ENCODE assay signal across 18 cellular contexts in genomic region chr9:134751630-134752029, GRCh38.
"Had no signal": no experiment of that assay in that cellular context is flagged by ENCODE, and none has a peak within 500 bp of the region (broad histone marks: within the 10 kb centered on the region; RNA-seq: fewer than 3 reads in every experiment).

No MANE protein-coding gene starts in this region.

- DNase-seq: activated CD4-positive, alpha-beta T cell treated with anti-CD3 and anti-CD28 coated beads, Interleukin-2, amount 10 ng/mL, durations not matched to agents 7 days and 5 days; activated CD8-positive, alpha-beta T cell treated with anti-CD3 and anti-CD28 coated beads, Interleukin-2, amount 10 ng/mL, durations not matched to agents 7 days and 5 days; activated naive CD4-positive, alpha-beta T cell treated with anti-CD3 and anti-CD28 coated beads for 36 hours; activated T-cell treated with anti-CD3 and anti-CD28 coated beads, Interleukin-2, amount 50 U/mL, for 4 hours; body of pancreas; caudate nucleus; endodermal cell; foreskin fibroblast; hippocampal formation; natural killer cell; stimulated activated CD4-positive, alpha-beta T cell treated with anti-CD3 and anti-CD28 coated beads, Interleukin-4, amount 100 ng/mL, for 4 hours; upper lobe of left lung had no signal

- H3K36me3 Mint-ChIP-seq: natural killer cell; stimulated activated memory B cell treated with anti-CD40 and anti-IgM and Interleukin-4, amounts not matched to agents 10 μg/mL and 1 μg/mL and 100 μg/mL, for 72 hours had no signal

- H3K4me1 ChIP-seq: pancreas, upper lobe of left lung had no signal

- H3K4me3 ChIP-seq: body of pancreas, lung, pancreas, thoracic aorta, upper lobe of left lung had no signal

- H3K27me3 ChIP-seq: body of pancreas, neutrophil, pancreas, upper lobe of left lung had no signal

- H3K27me3 Mint-ChIP-seq: activated CD4-positive, alpha-beta T cell treated with anti-CD3 and anti-CD28 coated beads, Interleukin-2, amount 10 ng/mL, durations not matched to agents 7 days and 5 days had no signal

- H3K9me3 Mint-ChIP-seq: activated T-cell treated with anti-CD3 and anti-CD28 coated beads, Interleukin-2, amount 50 U/mL, for 4 hours; natural killer cell had no signal

- H3K9me3 ChIP-seq: body of pancreas, neutrophil, pancreas, thoracic aorta, upper lobe of left lung had no signal

- H3K27ac ChIP-seq: body of pancreas, epithelial cell of prostate, neutrophil, pancreas, thoracic aorta, upper lobe of left lung had no signal

- H3K36me3 ChIP-seq: neutrophil, pancreas had no signal

- H3K27ac Mint-ChIP-seq: activated CD4-positive, alpha-beta T cell treated with anti-CD3 and anti-CD28 coated beads, Interleukin-2, amount 10 ng/mL, durations not matched to agents 7 days and 5 days; activated CD8-positive, alpha-beta T cell treated with anti-CD3 and anti-CD28 coated beads, Interleukin-2, amount 10 ng/mL, durations not matched to agents 7 days and 5 days; activated naive CD4-positive, alpha-beta T cell treated with anti-CD3 and anti-CD28 coated beads for 36 hours; endodermal cell; natural killer cell; stimulated activated memory B cell treated with anti-CD40 and anti-IgM and Interleukin-4, amounts not matched to agents 10 μg/mL and 1 μg/mL and 100 μg/mL, for 72 hours had no signal

- H3K4me3 Mint-ChIP-seq: activated CD4-positive, alpha-beta T cell treated with anti-CD3 and anti-CD28 coated beads, Interleukin-2, amount 10 ng/mL, durations not matched to agents 7 days and 5 days; activated CD8-positive, alpha-beta T cell treated with anti-CD3 and anti-CD28 coated beads, Interleukin-2, amount 10 ng/mL, durations not matched to agents 7 days and 5 days; activated naive CD4-positive, alpha-beta T cell treated with anti-CD3 and anti-CD28 coated beads for 36 hours; activated T-cell treated with anti-CD3 and anti-CD28 coated beads, Interleukin-2, amount 50 U/mL, for 4 hours; endodermal cell; natural killer cell; stimulated activated memory B cell treated with anti-CD40 and anti-IgM and Interleukin-4, amounts not matched to agents 10 μg/mL and 1 μg/mL and 100 μg/mL, for 72 hours had no signal

- H3K4me1 Mint-ChIP-seq: activated CD4-positive, alpha-beta T cell treated with anti-CD3 and anti-CD28 coated beads, Interleukin-2, amount 10 ng/mL, durations not matched to agents 7 days and 5 days; endodermal cell; natural killer cell; stimulated activated memory B cell treated with anti-CD40 and anti-IgM and Interleukin-4, amounts not matched to agents 10 μg/mL and 1 μg/mL and 100 μg/mL, for 72 hours had no signal
